ENCODE assay signal across 2 cellular contexts in genomic region chr20:51334609-51335008, GRCh38.
A peak's percentile ranks its signal among the peaks of the same experiment; 100 is the strongest.
TF ChIP-seq lines count a peak whose summit lies in the region.

No MANE protein-coding gene starts in this region.

TF ChIP-seq in HepG2, 621 proteins besides CTCF, POLR2A, EP300 and RAD21 (continued from another document):
- TF ChIP-seq USF2 (IDR thresholded peaks at IDR 0.05; ENCODE audit: low read depth, low read length) = peak; percentile 40; the same call in 1 of the 2 replicates
- no peak for TF ChIP-seq USF2 (CRISPR knock-in tag; IDR thresholded peaks at IDR 0.05; ENCODE audit: borderline replicate concordance)
- peak; percentile 51; the same call in 1 of the 2 replicates for TF ChIP-seq RAD51 (IDR thresholded peaks at IDR 0.05; ENCODE audit: borderline replicate concordance)
- peak; percentile 60; the same call in 1 of the 2 replicates for TF ChIP-seq MNT (IDR thresholded peaks at IDR 0.05)
- TF ChIP-seq AFF4 (CRISPR knock-in tag; IDR thresholded peaks at IDR 0.05) = no peak
- 0 out of 2 replicates have a peak, but pooled peaks have one; percentile 37 for TF ChIP-seq ZNF737 (CRISPR knock-in tag; IDR thresholded peaks at IDR 0.05; ENCODE audit: borderline replicate concordance)

TF ChIP-seq in K562, 482 proteins besides CTCF, POLR2A, EP300 and RAD21 (continued from another document):
- TF ChIP-seq MAZ (CRISPR knock-in tag; conservative IDR thresholded peaks at IDR 0.05 in 1 of 2, IDR thresholded peaks at IDR 0.05 in 1 of 2) (0 out of 4 replicates have a peak, but pooled peaks of 1 of the 2 experiments have one; percentile 20), CREBBP (IDR thresholded peaks at IDR 0.05; ENCODE audit: low read depth, low read length) (no peak), MAFF (IDR thresholded peaks at IDR 0.05; ENCODE audit: low read length) (no peak), TAL1 (IDR thresholded peaks at IDR 0.05) (no peak), ATF6 (CRISPR knock-in tag; IDR thresholded peaks at IDR 0.05) (no peak), USF1 (CRISPR knock-in tag; IDR thresholded peaks at IDR 0.05) (peak; percentile 36; the same call in 1 of the 2 replicates), USF2 (CRISPR knock-in tag; IDR thresholded peaks at IDR 0.05) (0 out of 2 replicates have a peak, but pooled peaks have one; percentile 5)
